2 cellular contexts compared by ENCODE assay signal in the genomic region with DNA sequence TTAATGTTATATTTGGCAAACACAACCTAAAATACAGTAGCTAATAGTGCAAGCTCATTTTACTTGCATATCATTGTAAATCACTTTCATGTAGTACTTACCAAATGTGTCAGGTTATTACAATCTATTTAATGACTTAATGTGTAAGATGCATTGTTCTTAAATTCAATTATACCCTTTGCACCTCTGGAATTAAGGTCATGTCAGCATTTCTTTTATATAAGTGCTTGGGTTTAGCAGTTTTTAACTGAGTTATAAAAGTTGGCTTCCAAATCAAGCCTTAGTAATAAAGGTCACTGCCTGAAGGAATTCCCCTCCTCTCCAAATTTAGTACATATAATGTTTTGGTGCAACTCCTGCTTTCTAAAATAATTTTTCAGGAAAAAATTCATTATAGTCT.
TF ChIP-seq lines count a peak whose summit lies in the region.

No MANE protein-coding gene starts in this region.

TF ChIP-seq in HepG2, 621 proteins besides CTCF, POLR2A, EP300 and RAD21:
- TF ChIP-seq MAFK (conservative IDR thresholded peaks at IDR 0.05 in 1 of 2, IDR thresholded peaks at IDR 0.05 in 1 of 2; ENCODE audit: low read length in 2 of 2) (peak; percentile 56 to 78), MAFF (IDR thresholded peaks at IDR 0.05; ENCODE audit: low read depth, low read length) (peak; percentile 60; the same call in 1 of the 2 replicates)
- TF ChIP-seq, protein P1, sequence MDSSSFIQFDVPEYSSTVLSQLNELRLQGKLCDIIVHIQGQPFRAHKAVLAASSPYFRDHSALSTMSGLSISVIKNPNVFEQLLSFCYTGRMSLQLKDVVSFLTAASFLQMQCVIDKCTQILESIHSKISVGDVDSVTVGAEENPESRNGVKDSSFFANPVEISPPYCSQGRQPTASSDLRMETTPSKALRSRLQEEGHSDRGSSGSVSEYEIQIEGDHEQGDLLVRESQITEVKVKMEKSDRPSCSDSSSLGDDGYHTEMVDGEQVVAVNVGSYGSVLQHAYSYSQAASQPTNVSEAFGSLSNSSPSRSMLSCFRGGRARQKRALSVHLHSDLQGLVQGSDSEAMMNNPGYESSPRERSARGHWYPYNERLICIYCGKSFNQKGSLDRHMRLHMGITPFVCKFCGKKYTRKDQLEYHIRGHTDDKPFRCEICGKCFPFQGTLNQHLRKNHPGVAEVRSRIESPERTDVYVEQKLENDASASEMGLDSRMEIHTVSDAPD (CRISPR knock-in tag; IDR thresholded peaks at IDR 0.05), result no peak
- TF ChIP-seq, protein P2, sequence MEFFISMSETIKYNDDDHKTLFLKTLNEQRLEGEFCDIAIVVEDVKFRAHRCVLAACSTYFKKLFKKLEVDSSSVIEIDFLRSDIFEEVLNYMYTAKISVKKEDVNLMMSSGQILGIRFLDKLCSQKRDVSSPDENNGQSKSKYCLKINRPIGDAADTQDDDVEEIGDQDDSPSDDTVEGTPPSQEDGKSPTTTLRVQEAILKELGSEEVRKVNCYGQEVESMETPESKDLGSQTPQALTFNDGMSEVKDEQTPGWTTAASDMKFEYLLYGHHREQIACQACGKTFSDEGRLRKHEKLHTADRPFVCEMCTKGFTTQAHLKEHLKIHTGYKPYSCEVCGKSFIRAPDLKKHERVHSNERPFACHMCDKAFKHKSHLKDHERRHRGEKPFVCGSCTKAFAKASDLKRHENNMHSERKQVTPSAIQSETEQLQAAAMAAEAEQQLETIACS (CRISPR knock-in tag; IDR thresholded peaks at IDR 0.05), result no peak
- TF ChIP-seq, protein P3, sequence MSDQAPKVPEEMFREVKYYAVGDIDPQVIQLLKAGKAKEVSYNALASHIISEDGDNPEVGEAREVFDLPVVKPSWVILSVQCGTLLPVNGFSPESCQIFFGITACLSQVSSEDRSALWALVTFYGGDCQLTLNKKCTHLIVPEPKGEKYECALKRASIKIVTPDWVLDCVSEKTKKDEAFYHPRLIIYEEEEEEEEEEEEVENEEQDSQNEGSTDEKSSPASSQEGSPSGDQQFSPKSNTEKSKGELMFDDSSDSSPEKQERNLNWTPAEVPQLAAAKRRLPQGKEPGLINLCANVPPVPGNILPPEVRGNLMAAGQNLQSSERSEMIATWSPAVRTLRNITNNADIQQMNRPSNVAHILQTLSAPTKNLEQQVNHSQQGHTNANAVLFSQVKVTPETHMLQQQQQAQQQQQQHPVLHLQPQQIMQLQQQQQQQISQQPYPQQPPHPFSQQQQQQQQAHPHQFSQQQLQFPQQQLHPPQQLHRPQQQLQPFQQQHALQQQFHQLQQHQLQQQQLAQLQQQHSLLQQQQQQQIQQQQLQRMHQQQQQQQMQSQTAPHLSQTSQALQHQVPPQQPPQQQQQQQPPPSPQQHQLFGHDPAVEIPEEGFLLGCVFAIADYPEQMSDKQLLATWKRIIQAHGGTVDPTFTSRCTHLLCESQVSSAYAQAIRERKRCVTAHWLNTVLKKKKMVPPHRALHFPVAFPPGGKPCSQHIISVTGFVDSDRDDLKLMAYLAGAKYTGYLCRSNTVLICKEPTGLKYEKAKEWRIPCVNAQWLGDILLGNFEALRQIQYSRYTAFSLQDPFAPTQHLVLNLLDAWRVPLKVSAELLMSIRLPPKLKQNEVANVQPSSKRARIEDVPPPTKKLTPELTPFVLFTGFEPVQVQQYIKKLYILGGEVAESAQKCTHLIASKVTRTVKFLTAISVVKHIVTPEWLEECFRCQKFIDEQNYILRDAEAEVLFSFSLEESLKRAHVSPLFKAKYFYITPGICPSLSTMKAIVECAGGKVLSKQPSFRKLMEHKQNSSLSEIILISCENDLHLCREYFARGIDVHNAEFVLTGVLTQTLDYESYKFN (CRISPR knock-in tag; conservative IDR thresholded peaks at IDR 0.05), result no peak

TF ChIP-seq in GM12878, 131 proteins besides CTCF, POLR2A, EP300 and RAD21:
- TF ChIP-seq, protein P4, sequence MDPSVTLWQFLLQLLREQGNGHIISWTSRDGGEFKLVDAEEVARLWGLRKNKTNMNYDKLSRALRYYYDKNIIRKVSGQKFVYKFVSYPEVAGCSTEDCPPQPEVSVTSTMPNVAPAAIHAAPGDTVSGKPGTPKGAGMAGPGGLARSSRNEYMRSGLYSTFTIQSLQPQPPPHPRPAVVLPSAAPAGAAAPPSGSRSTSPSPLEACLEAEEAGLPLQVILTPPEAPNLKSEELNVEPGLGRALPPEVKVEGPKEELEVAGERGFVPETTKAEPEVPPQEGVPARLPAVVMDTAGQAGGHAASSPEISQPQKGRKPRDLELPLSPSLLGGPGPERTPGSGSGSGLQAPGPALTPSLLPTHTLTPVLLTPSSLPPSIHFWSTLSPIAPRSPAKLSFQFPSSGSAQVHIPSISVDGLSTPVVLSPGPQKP (IDR thresholded peaks at IDR 0.05; ENCODE audit: low read depth, low read length), result no peak
- TF ChIP-seq YBX1 (IDR thresholded peaks at IDR 0.05), result no peak
- no peak for TF ChIP-seq IRF5 (IDR thresholded peaks at IDR 0.05; ENCODE audit: borderline replicate concordance)
- TF ChIP-seq NBN (IDR thresholded peaks at IDR 0.05), result no peak
- no peak for TF ChIP-seq CREM (IDR thresholded peaks at IDR 0.05; ENCODE audit: low read depth)
- TF ChIP-seq ZBTB40 (IDR thresholded peaks at IDR 0.05; ENCODE audit: borderline replicate concordance), result no peak
- TF ChIP-seq, protein P5, sequence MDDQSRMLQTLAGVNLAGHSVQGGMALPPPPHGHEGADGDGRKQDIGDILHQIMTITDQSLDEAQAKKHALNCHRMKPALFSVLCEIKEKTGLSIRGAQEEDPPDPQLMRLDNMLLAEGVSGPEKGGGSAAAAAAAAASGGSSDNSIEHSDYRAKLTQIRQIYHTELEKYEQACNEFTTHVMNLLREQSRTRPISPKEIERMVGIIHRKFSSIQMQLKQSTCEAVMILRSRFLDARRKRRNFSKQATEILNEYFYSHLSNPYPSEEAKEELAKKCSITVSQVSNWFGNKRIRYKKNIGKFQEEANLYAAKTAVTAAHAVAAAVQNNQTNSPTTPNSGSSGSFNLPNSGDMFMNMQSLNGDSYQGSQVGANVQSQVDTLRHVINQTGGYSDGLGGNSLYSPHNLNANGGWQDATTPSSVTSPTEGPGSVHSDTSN (IDR thresholded peaks at IDR 0.05; ENCODE audit: insufficient replicate concordance, low read depth, low read length), result no peak
- no peak for TF ChIP-seq YY1 (IDR thresholded peaks at IDR 0.05; ENCODE audit: low read depth, low read length)
- TF ChIP-seq, protein P6, sequence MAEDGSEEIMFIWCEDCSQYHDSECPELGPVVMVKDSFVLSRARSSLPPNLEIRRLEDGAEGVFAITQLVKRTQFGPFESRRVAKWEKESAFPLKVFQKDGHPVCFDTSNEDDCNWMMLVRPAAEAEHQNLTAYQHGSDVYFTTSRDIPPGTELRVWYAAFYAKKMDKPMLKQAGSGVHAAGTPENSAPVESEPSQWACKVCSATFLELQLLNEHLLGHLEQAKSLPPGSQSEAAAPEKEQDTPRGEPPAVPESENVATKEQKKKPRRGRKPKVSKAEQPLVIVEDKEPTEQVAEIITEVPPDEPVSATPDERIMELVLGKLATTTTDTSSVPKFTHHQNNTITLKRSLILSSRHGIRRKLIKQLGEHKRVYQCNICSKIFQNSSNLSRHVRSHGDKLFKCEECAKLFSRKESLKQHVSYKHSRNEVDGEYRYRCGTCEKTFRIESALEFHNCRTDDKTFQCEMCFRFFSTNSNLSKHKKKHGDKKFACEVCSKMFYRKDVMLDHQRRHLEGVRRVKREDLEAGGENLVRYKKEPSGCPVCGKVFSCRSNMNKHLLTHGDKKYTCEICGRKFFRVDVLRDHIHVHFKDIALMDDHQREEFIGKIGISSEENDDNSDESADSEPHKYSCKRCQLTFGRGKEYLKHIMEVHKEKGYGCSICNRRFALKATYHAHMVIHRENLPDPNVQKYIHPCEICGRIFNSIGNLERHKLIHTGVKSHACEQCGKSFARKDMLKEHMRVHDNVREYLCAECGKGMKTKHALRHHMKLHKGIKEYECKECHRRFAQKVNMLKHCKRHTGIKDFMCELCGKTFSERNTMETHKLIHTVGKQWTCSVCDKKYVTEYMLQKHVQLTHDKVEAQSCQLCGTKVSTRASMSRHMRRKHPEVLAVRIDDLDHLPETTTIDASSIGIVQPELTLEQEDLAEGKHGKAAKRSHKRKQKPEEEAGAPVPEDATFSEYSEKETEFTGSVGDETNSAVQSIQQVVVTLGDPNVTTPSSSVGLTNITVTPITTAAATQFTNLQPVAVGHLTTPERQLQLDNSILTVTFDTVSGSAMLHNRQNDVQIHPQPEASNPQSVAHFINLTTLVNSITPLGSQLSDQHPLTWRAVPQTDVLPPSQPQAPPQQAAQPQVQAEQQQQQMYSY (CRISPR knock-in tag; IDR thresholded peaks at IDR 0.05), result no peak
- TF ChIP-seq BHLHE40 (IDR thresholded peaks at IDR 0.05; ENCODE audit: borderline replicate concordance in 1 of 2, low read depth in 2 of 2, low read length in 1 of 2), result no peak
- no peak for TF ChIP-seq HSF1 (IDR thresholded peaks at IDR 0.05; ENCODE audit: low read depth, low read length)
- TF ChIP-seq NR2C1 (IDR thresholded peaks at IDR 0.05), result no peak
- TF ChIP-seq, protein P7, sequence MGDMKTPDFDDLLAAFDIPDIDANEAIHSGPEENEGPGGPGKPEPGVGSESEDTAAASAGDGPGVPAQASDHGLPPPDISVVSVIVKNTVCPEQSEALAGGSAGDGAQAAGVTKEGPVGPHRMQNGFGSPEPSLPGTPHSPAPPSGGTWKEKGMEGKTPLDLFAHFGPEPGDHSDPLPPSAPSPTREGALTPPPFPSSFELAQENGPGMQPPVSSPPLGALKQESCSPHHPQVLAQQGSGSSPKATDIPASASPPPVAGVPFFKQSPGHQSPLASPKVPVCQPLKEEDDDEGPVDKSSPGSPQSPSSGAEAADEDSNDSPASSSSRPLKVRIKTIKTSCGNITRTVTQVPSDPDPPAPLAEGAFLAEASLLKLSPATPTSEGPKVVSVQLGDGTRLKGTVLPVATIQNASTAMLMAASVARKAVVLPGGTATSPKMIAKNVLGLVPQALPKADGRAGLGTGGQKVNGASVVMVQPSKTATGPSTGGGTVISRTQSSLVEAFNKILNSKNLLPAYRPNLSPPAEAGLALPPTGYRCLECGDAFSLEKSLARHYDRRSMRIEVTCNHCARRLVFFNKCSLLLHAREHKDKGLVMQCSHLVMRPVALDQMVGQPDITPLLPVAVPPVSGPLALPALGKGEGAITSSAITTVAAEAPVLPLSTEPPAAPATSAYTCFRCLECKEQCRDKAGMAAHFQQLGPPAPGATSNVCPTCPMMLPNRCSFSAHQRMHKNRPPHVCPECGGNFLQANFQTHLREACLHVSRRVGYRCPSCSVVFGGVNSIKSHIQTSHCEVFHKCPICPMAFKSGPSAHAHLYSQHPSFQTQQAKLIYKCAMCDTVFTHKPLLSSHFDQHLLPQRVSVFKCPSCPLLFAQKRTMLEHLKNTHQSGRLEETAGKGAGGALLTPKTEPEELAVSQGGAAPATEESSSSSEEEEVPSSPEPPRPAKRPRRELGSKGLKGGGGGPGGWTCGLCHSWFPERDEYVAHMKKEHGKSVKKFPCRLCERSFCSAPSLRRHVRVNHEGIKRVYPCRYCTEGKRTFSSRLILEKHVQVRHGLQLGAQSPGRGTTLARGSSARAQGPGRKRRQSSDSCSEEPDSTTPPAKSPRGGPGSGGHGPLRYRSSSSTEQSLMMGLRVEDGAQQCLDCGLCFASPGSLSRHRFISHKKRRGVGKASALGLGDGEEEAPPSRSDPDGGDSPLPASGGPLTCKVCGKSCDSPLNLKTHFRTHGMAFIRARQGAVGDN (IDR thresholded peaks at IDR 0.05), result no peak
- TF ChIP-seq STAT1 (conservative IDR thresholded peaks at IDR 0.05), result no peak
- TF ChIP-seq SREBF1 (IDR thresholded peaks at IDR 0.05; ENCODE audit: low read length), result no peak
- no peak for TF ChIP-seq RBBP5 (conservative IDR thresholded peaks at IDR 0.05)
- no peak for TF ChIP-seq CHD4 (IDR thresholded peaks at IDR 0.05)
TF ChIP-seq in GM12878: peak in this region for 0.
